22 cellular contexts compared by ENCODE assay signal in the genomic region with DNA sequence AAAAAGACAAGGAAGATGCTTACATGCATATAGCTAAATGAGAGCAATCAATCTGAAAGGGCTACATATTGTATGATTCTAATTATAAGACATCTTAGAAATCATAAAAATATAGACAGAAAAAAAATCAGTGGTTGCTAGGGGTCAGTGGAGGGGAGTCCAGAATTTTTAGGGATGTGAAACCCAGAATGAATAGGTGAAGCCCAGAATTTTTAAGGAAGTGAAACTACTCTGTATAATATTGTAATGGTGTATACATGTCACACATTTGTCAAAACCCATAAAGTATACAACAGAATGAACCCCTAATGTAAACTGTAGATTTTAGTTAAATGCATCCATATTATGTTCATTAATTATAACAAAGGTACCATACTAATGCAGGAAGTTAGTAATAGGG.
DNase-seq lines count a peak whose midpoint lies in the region; ATAC-seq and TF ChIP-seq lines count a peak whose summit lies in the region.
"Had no signal": no experiment of that assay in that cellular context is flagged by ENCODE, and none has a peak within 500 bp of the region (broad histone marks: within the 10 kb centered on the region; RNA-seq: fewer than 3 reads in every experiment).

No MANE protein-coding gene starts in this region.

- no peaks in the 10 kb centered on the region for H3K4me1 Mint-ChIP-seq in activated CD4-positive, alpha-beta T cell treated with anti-CD3 and anti-CD28 coated beads, Interleukin-2, amount 10 ng/mL, durations not matched to agents 7 days and 5 days

- H3K36me3 Mint-ChIP-seq in activated CD4-positive, alpha-beta T cell treated with anti-CD3 and anti-CD28 coated beads, Interleukin-2, amount 10 ng/mL, durations not matched to agents 7 days and 5 days (ENCODE audit: low read depth), result no peaks in the 10 kb centered on the region
- H3K36me3 Mint-ChIP-seq: CD8-positive, alpha-beta T cell had no signal

- H3K4me3 Mint-ChIP-seq in activated CD4-positive, alpha-beta T cell treated with anti-CD3 and anti-CD28 coated beads, Interleukin-2, amount 10 ng/mL, durations not matched to agents 7 days and 5 days, result no peak overlapping the region
- H3K4me3 Mint-ChIP-seq: CD8-positive, alpha-beta T cell had no signal

- ATAC-seq in GM21576 (IDR thresholded peaks at IDR 0.05; ENCODE audit: unreplicated experiment) (peak; percentile 75), HG03159 (IDR thresholded peaks at IDR 0.05; ENCODE audit: unreplicated experiment) (peak; percentile 99), HG03520 (IDR thresholded peaks at IDR 0.05; ENCODE audit: unreplicated experiment) (no peak)
- ATAC-seq: CD8-positive, alpha-beta T cell; esophagus mucosa; HCT116; right lobe of liver had no signal

- peak; percentile 7 for DNase-seq in GM13976 (ENCODE audit: low spot score)
- DNase-seq in NOMO-1 treated with DMSO at 0.1 percent for 48 hours (lab: John Stamatoyannopoulos, UW; ENCODE audit: unreplicated experiment), result peak; percentile 80
- no peak for DNase-seq in mesenteric fat pad (ENCODE audit: low spot score)
- DNase-seq in Kasumi-1 (lab: John Stamatoyannopoulos, UW), result no peak
- no peak for DNase-seq in activated CD4-positive, alpha-beta T cell treated with anti-CD3 and anti-CD28 coated beads, Interleukin-2, amount 10 ng/mL, durations not matched to agents 7 days and 5 days
- DNase-seq: activated CD8-positive, alpha-beta memory T cell treated with anti-CD3 and anti-CD28 coated beads, Interleukin-2, amount 50 U/mL, for 4 hours; activated naive CD4-positive, alpha-beta T cell treated with Interleukin-2 at 50 U/mL for 16 hours; CD8-positive, alpha-beta T cell; dermis blood vessel endothelial cell; IMR-90; NCI-H1436; NCI-H510A treated with DMSO at 0.1 percent for 48 hours; nucleus accumbens; right lobe of liver; stimulated activated CD4-positive, alpha-beta T cell treated with anti-CD3 and anti-CD28 coated beads, Interleukin-2, amount 100 ng/mL, for 24 hours; T-helper 1 cell; transverse colon had no signal

- TF ChIP-seq CTCF in GM13976 (IDR thresholded peaks at IDR 0.05; ENCODE audit: borderline replicate concordance, control extremely low read depth, extremely low read depth, insufficient read depth, missing control alignments), result no peak

- no peak overlapping the region for H3K27ac Mint-ChIP-seq in activated CD4-positive, alpha-beta T cell treated with anti-CD3 and anti-CD28 coated beads, Interleukin-2, amount 10 ng/mL, durations not matched to agents 7 days and 5 days
- H3K27ac Mint-ChIP-seq: CD8-positive, alpha-beta T cell had no signal

- in situ Hi-C loops in GM13976 (cut with MboI; ENCODE audit: low sequenced_read_pairs, unreplicated experiment), result no loop called here

- POLR2A ChIA-PET in activated CD4-positive, alpha-beta T cell treated with anti-CD3 and anti-CD28 coated beads, Interleukin-2, amount 10 ng/mL, durations not matched to agents 7 days and 5 days (lab: Charles Lee), result no interaction called here

- no peaks in the 10 kb centered on the region for H3K27me3 Mint-ChIP-seq in activated CD4-positive, alpha-beta T cell treated with anti-CD3 and anti-CD28 coated beads, Interleukin-2, amount 10 ng/mL, durations not matched to agents 7 days and 5 days

- CTCF ChIA-PET in activated CD4-positive, alpha-beta T cell treated with anti-CD3 and anti-CD28 coated beads, Interleukin-2, amount 10 ng/mL, durations not matched to agents 7 days and 5 days (lab: Charles Lee), result no interaction called here

- H3K9me3 Mint-ChIP-seq in activated CD4-positive, alpha-beta T cell treated with anti-CD3 and anti-CD28 coated beads, Interleukin-2, amount 10 ng/mL, durations not matched to agents 7 days and 5 days, result no peaks in the 10 kb centered on the region

Comparison
In these comparisons a context has a peak if more than half of its experiments do, and no peak if none do; other contexts are left out.
1. DNase-seq: peak in GM13976 (single experiment) and NOMO-1 treated with DMSO at 0.1 percent for 48 hours (single experiment); none in mesenteric fat pad (single experiment), Kasumi-1 (0 of 2) and activated CD4-positive, alpha-beta T cell treated with anti-CD3 and anti-CD28 coated beads, Interleukin-2, amount 10 ng/mL, durations not matched to agents 7 days and 5 days (single experiment).